ENCODE assay signal across 1 cellular context in the genomic region with DNA sequence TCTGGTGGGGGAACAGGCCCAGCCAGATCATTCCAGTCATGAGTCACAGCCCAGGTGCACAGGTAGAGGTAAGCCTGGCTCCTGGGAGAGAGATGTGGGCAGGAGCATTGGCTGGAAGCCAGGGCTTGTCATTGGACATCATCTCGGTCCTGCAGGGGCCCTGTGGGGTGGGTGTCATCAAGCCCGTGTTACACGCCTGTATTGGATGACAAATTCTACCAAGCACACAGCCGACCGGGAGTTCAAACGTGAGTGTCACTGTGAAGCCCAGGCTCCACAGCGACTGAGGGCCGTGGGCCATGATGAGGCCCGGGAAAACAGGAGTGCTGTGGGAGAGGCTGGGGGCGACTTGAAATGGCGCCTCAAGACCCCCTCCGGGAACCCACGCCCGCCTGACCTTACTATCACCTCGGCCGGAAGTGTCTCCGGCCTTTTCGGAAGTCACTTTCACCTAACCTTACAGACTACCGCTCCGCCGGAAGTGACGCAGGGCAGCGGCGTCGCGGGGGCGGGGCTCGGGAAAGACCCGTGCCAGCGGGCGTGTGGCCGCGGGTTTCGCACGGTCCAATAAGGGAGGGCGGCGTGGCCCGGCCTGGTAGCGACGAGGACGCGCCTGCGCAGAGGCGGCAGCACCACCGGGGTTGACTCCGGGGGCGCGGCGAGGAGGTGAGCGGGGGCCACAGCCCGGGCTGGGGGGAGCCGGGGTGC.
TF ChIP-seq lines count a peak whose summit lies in the region.

FKBP2 (plus strand) TSS at position 629 of the 708 bp plus-strand sequence. CDS start 1,293 bp downstream, outside the sequence.

TF ChIP-seq in WTC11, 78 proteins besides CTCF, POLR2A, EP300 and RAD21 (continued from another document and continues in another):
- TF ChIP-seq, protein P1, sequence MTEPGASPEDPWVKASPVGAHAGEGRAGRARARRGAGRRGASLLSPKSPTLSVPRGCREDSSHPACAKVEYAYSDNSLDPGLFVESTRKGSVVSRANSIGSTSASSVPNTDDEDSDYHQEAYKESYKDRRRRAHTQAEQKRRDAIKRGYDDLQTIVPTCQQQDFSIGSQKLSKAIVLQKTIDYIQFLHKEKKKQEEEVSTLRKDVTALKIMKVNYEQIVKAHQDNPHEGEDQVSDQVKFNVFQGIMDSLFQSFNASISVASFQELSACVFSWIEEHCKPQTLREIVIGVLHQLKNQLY (CRISPR knock-in tag; IDR thresholded peaks at IDR 0.05), result no peak
- peak; percentile 49; the same call in 1 of the 2 replicates for TF ChIP-seq USF1 (CRISPR knock-in tag; IDR thresholded peaks at IDR 0.05)
- TF ChIP-seq HMGXB4 (CRISPR knock-in tag; IDR thresholded peaks at IDR 0.05), result no peak
- TF ChIP-seq ZBTB43 (CRISPR knock-in tag; IDR thresholded peaks at IDR 0.05), result no peak
- TF ChIP-seq PRDM15 (CRISPR knock-in tag; IDR thresholded peaks at IDR 0.05), result no peak
- peak; percentile 70; the same call in 1 of the 2 replicates for TF ChIP-seq CREB1 (CRISPR knock-in tag; IDR thresholded peaks at IDR 0.05)
- TF ChIP-seq NR3C1 (CRISPR knock-in tag; conservative IDR thresholded peaks at IDR 0.05; ENCODE audit: low read depth), result no peak
- TF ChIP-seq ATF6 (CRISPR knock-in tag; IDR thresholded peaks at IDR 0.05), result no peak
- no peak for TF ChIP-seq E2F4 (CRISPR knock-in tag; IDR thresholded peaks at IDR 0.05; ENCODE audit: borderline replicate concordance, low read depth)
- TF ChIP-seq CBFB (CRISPR knock-in tag; IDR thresholded peaks at IDR 0.05; ENCODE audit: low read depth), result no peak
- TF ChIP-seq NFATC4 (CRISPR knock-in tag; IDR thresholded peaks at IDR 0.05), result no peak
- 0 out of 2 replicates have a peak, but pooled peaks have one; percentile 79 for TF ChIP-seq MYBL2 (CRISPR knock-in tag; IDR thresholded peaks at IDR 0.05)
- TF ChIP-seq TEAD4 (CRISPR knock-in tag; IDR thresholded peaks at IDR 0.05), result no peak
- no peak for TF ChIP-seq NR2C2 (CRISPR knock-in tag; IDR thresholded peaks at IDR 0.05)
- TF ChIP-seq, protein P2, sequence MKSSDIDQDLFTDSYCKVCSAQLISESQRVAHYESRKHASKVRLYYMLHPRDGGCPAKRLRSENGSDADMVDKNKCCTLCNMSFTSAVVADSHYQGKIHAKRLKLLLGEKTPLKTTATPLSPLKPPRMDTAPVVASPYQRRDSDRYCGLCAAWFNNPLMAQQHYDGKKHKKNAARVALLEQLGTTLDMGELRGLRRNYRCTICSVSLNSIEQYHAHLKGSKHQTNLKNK (CRISPR knock-in tag; IDR thresholded peaks at IDR 0.05), result peak; percentile 71
- no peak for TF ChIP-seq GTF2I (CRISPR knock-in tag; conservative IDR thresholded peaks at IDR 0.05)
- no peak for TF ChIP-seq AFF4 (CRISPR knock-in tag; IDR thresholded peaks at IDR 0.05; ENCODE audit: borderline replicate concordance)
- no peak for TF ChIP-seq ZNF532 (CRISPR knock-in tag; IDR thresholded peaks at IDR 0.05; ENCODE audit: borderline replicate concordance)
- TF ChIP-seq ZNF138 (CRISPR knock-in tag; conservative IDR thresholded peaks at IDR 0.05), result no peak
- 0 out of 2 replicates have a peak, but pooled peaks have one; percentile 17 for TF ChIP-seq HMGA2 (CRISPR knock-in tag; IDR thresholded peaks at IDR 0.05)
- TF ChIP-seq FOXJ3 (CRISPR knock-in tag; IDR thresholded peaks at IDR 0.05; ENCODE audit: borderline replicate concordance), result no peak
- peak; percentile 45 for TF ChIP-seq TEAD1 (CRISPR knock-in tag; IDR thresholded peaks at IDR 0.05)
- peak; percentile 95 for TF ChIP-seq CREM (CRISPR knock-in tag; IDR thresholded peaks at IDR 0.05)
- TF ChIP-seq MAX (CRISPR knock-in tag; IDR thresholded peaks at IDR 0.05), result peak; percentile 72
- TF ChIP-seq, protein P3, sequence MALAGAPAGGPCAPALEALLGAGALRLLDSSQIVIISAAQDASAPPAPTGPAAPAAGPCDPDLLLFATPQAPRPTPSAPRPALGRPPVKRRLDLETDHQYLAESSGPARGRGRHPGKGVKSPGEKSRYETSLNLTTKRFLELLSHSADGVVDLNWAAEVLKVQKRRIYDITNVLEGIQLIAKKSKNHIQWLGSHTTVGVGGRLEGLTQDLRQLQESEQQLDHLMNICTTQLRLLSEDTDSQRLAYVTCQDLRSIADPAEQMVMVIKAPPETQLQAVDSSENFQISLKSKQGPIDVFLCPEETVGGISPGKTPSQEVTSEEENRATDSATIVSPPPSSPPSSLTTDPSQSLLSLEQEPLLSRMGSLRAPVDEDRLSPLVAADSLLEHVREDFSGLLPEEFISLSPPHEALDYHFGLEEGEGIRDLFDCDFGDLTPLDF (CRISPR knock-in tag; IDR thresholded peaks at IDR 0.05), result 0 out of 2 replicates have a peak, but pooled peaks have one; percentile 55
- no peak for TF ChIP-seq IRF2 (CRISPR knock-in tag; IDR thresholded peaks at IDR 0.05; ENCODE audit: borderline replicate concordance, low read depth)
- TF ChIP-seq ATF1 (CRISPR knock-in tag; IDR thresholded peaks at IDR 0.05), result no peak
